1 cellular context compared by ENCODE assay signal in the genomic region with DNA sequence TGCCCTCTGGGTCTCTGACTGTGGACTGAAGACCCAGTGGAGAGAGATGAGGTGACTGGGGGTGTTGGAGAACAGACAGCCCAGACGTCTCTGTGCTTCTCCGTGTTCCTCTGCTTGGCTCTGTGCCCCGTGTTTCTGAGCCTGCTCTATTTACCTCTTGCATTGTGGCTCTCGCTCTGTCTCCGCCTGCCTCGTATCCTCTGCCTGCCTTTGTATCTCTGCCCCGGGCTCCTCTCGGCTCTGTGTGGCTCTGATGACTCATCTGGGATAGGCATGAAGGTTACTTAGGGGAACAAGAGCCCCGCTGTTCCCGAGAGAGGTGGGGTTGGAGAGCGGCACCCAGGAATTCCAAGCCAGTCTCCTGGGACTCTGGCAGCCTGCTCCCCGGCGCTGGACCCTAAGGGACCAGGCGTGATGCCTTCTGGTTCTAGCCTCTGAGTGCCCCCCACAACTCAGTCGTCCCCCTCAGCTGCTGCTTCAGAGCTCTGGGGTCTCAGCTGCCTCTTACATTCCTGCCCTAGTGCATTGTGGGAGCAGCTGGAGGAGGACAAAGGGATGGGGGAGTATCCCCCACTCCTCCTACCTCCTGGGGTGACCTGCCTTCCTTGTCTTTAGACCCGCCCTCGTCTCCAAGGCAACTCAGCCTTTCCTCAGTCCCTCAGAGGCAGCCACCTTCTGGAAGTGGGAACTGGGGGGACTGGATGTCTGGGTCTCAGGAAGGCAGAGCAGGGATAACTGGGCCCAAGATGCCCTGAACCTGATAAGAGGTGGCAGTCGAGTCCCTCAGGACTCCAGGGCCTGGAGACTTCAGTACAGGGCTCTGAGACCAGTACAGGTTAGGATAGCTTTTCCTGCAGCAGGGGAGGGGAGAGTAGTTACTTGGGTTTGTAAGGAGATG.
TF ChIP-seq lines count a peak whose summit lies in the region.

No MANE protein-coding gene starts in this region.

TF ChIP-seq in HEK293, 187 proteins besides CTCF, POLR2A, EP300 and RAD21 (continued from another document and continues in another):
- TF ChIP-seq ZNF530 (tag by site-specific recombination; IDR thresholded peaks at IDR 0.05; ENCODE audit: low read depth) (no peak), HIC1 (tag by site-specific recombination; IDR thresholded peaks at IDR 0.05) (no peak), ZNF610 (tag by site-specific recombination; IDR thresholded peaks at IDR 0.05; ENCODE audit: borderline replicate concordance) (no peak), ZNF426 (tag by site-specific recombination; IDR thresholded peaks at IDR 0.05) (no peak), HOXD13 (CRISPR knock-in tag; IDR thresholded peaks at IDR 0.05; ENCODE audit: borderline replicate concordance) (no peak), ZNF169 (tag by site-specific recombination; IDR thresholded peaks at IDR 0.05) (no peak), SCRT1 (tag by site-specific recombination; IDR thresholded peaks at IDR 0.05; ENCODE audit: borderline replicate concordance) (no peak), KLF10 (tag by site-specific recombination; IDR thresholded peaks at IDR 0.05) (peak; percentile 20; the same call in 1 of the 2 replicates), ZNF473 (tag by site-specific recombination; IDR thresholded peaks at IDR 0.05) (no peak), ZNF214 (tag by site-specific recombination; IDR thresholded peaks at IDR 0.05; ENCODE audit: borderline replicate concordance) (no peak), GLIS2 (tag by site-specific recombination; IDR thresholded peaks at IDR 0.05) (peak; percentile 76), ZNF621 (tag by site-specific recombination; IDR thresholded peaks at IDR 0.05) (no peak), ZNF37A (tag by site-specific recombination; IDR thresholded peaks at IDR 0.05) (no peak), ZNF324 (tag by site-specific recombination; IDR thresholded peaks at IDR 0.05) (no peak), REST (tag by site-specific recombination; IDR thresholded peaks at IDR 0.05) (peak; percentile 67), YY2 (tag by site-specific recombination; IDR thresholded peaks at IDR 0.05) (no peak), ZBTB20 (tag by site-specific recombination; IDR thresholded peaks at IDR 0.05) (peak; percentile 81), KLF7 (tag by site-specific recombination; IDR thresholded peaks at IDR 0.05; ENCODE audit: borderline replicate concordance) (no peak), ZFP41 (tag by site-specific recombination; IDR thresholded peaks at IDR 0.05; ENCODE audit: borderline replicate concordance) (no peak), ZNF791 (tag by site-specific recombination; IDR thresholded peaks at IDR 0.05) (no peak), ZNF223 (tag by site-specific recombination; IDR thresholded peaks at IDR 0.05) (no peak), ZEB2 (tag by site-specific recombination; IDR thresholded peaks at IDR 0.05) (0 out of 2 replicates have a peak, but pooled peaks have one; percentile 61), PRDM1 (tag by site-specific recombination; IDR thresholded peaks at IDR 0.05) (no peak), ZXDB (tag by site-specific recombination; IDR thresholded peaks at IDR 0.05) (0 out of 2 replicates have a peak, but pooled peaks have one; percentile 15), PRDM10 (tag by site-specific recombination; IDR thresholded peaks at IDR 0.05) (0 out of 2 replicates have a peak, but pooled peaks have one; percentile 25), ZBTB48 (tag by site-specific recombination; IDR thresholded peaks at IDR 0.05) (peak; percentile 85), REPIN1 (tag by site-specific recombination; IDR thresholded peaks at IDR 0.05; ENCODE audit: low read depth) (no peak), ZNF302 (tag by site-specific recombination; IDR thresholded peaks at IDR 0.05; ENCODE audit: low read depth) (no peak), WT1 (tag by site-specific recombination; IDR thresholded peaks at IDR 0.05) (peak; percentile 78), ZNF155 (tag by site-specific recombination; IDR thresholded peaks at IDR 0.05) (no peak), ZNF175 (tag by site-specific recombination; IDR thresholded peaks at IDR 0.05) (no peak), ZNF138 (tag by site-specific recombination; IDR thresholded peaks at IDR 0.05; ENCODE audit: borderline replicate concordance) (no peak), ZNF544 (tag by site-specific recombination; IDR thresholded peaks at IDR 0.05) (no peak), ZNF274 (IDR thresholded peaks at IDR 0.05; ENCODE audit: low read length) (no peak), ZNF274 (tag by site-specific recombination; IDR thresholded peaks at IDR 0.05; ENCODE audit: borderline replicate concordance) (no peak), ZNF670 (tag by site-specific recombination; IDR thresholded peaks at IDR 0.05; ENCODE audit: low read depth) (no peak), MEIS1 (CRISPR knock-in tag; IDR thresholded peaks at IDR 0.05; ENCODE audit: borderline replicate concordance) (no peak), ZSCAN16 (tag by site-specific recombination; IDR thresholded peaks at IDR 0.05) (no peak), ZNF362 (tag by site-specific recombination; IDR thresholded peaks at IDR 0.05) (no peak), ZNF701 (tag by site-specific recombination; IDR thresholded peaks at IDR 0.05) (no peak), ZNF48 (tag by site-specific recombination; IDR thresholded peaks at IDR 0.05) (no peak), ZNF23 (tag by site-specific recombination; IDR thresholded peaks at IDR 0.05; ENCODE audit: borderline replicate concordance) (no peak), ZNF76 (tag by site-specific recombination; IDR thresholded peaks at IDR 0.05; ENCODE audit: borderline replicate concordance, low read depth) (peak; percentile 59; the same call in 1 of the 2 replicates), IKZF3 (tag by site-specific recombination; IDR thresholded peaks at IDR 0.05) (0 out of 2 replicates have a peak, but pooled peaks have one; percentile 47), ZNF146 (tag by site-specific recombination; IDR thresholded peaks at IDR 0.05) (no peak)
- TF ChIP-seq, protein P1, sequence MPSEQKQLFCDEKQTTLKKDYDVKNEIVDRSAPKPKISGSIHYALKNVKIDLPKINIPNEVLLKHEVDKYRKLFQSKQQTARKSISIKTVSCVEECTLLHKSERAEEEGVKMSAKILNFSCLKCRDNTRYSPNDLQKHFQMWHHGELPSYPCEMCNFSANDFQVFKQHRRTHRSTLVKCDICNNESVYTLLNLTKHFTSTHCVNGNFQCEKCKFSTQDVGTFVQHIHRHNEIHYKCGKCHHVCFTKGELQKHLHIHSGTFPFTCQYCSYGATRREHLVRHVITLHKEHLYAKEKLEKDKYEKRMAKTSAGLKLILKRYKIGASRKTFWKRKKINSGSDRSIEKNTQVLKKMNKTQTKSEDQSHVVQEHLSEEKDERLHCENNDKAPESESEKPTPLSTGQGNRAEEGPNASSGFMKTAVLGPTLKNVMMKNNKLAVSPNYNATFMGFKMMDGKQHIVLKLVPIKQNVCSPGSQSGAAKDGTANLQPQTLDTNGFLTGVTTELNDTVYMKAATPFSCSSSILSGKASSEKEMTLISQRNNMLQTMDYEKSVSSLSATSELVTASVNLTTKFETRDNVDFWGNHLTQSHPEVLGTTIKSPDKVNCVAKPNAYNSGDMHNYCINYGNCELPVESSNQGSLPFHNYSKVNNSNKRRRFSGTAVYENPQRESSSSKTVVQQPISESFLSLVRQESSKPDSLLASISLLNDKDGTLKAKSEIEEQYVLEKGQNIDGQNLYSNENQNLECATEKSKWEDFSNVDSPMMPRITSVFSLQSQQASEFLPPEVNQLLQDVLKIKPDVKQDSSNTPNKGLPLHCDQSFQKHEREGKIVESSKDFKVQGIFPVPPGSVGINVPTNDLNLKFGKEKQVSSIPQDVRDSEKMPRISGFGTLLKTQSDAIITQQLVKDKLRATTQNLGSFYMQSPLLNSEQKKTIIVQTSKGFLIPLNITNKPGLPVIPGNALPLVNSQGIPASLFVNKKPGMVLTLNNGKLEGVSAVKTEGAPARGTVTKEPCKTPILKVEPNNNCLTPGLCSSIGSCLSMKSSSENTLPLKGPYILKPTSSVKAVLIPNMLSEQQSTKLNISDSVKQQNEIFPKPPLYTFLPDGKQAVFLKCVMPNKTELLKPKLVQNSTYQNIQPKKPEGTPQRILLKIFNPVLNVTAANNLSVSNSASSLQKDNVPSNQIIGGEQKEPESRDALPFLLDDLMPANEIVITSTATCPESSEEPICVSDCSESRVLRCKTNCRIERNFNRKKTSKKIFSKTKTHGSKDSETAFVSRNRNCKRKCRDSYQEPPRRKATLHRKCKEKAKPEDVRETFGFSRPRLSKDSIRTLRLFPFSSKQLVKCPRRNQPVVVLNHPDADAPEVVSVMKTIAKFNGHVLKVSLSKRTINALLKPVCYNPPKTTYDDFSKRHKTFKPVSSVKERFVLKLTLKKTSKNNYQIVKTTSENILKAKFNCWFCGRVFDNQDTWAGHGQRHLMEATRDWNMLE (tag by site-specific recombination; conservative IDR thresholded peaks at IDR 0.05; ENCODE audit: low read depth) = no peak; the same call in 1 of the 2 replicates
- TF ChIP-seq, protein P2, sequence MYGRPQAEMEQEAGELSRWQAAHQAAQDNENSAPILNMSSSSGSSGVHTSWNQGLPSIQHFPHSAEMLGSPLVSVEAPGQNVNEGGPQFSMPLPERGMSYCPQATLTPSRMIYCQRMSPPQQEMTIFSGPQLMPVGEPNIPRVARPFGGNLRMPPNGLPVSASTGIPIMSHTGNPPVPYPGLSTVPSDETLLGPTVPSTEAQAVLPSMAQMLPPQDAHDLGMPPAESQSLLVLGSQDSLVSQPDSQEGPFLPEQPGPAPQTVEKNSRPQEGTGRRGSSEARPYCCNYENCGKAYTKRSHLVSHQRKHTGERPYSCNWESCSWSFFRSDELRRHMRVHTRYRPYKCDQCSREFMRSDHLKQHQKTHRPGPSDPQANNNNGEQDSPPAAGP (tag by site-specific recombination; IDR thresholded peaks at IDR 0.05) = peak; percentile 63; the same call in 1 of the 2 replicates
